ENCODE assay signal across 8 cellular contexts in genomic region chr12:45731376-45731775, GRCh38. TPM values are rescaled to one million over a fixed set of nuclear protein-coding genes. Genes with fewer than 3 reads are reported as not detected.
DNase-seq lines count a peak whose midpoint lies in the region; ATAC-seq, FAIRE-seq and TF ChIP-seq lines count a peak whose summit lies in the region.

No MANE protein-coding gene starts in this region.

- H3K36me3 Mint-ChIP-seq in HFFc6 (ENCODE audit: low read depth) (peaks cover 12% of the 10 kb centered on the region), glutamatergic neuron (ENCODE audit: unreplicated experiment) (no peaks in the 10 kb centered on the region)

- ATAC-seq in HG03139 (IDR thresholded peaks at IDR 0.05; ENCODE audit: unreplicated experiment) (no peak), HG03135 (IDR thresholded peaks at IDR 0.05; ENCODE audit: unreplicated experiment) (no peak)

- TF ChIP-seq CTCF in HFFc6 (IDR thresholded peaks at IDR 0.05) (no peak), WERI-Rb-1 (IDR thresholded peaks at IDR 0.05; ENCODE audit: low read depth, low read length) (no peak), glutamatergic neuron (IDR thresholded peaks at IDR 0.05; ENCODE audit: partially characterized antibody, unreplicated experiment) (no peak), D721Med (IDR thresholded peaks at IDR 0.05; ENCODE audit: insufficient read depth, missing control alignments) (no peak)

- peak overlapping the region; percentile 92 for H3K4me3 Mint-ChIP-seq in HFFc6
- H3K4me3 Mint-ChIP-seq in glutamatergic neuron (ENCODE audit: unreplicated experiment) = peak overlapping the region; percentile 91

- 7 to 16% (median 9%) methylated on average over 2 of the region's 2 CpGs for WGBS in small intestine, 3 donors

- FAIRE-seq in small intestine (lab: Jason Lieb, UNC) (no peak), D721Med (lab: Jason Lieb, UNC) (no peak)

- H3K27ac ChIP-seq in WERI-Rb-1 (peak overlapping the region; percentile 99), small intestine (ENCODE audit: low read depth in 1 of 2, low read length in 1 of 2) (peak overlapping the region; percentile 64 to 98)

- peaks cover 2% of the 10 kb centered on the region; the same call in 1 of the 2 replicates for H3K27me3 Mint-ChIP-seq in HFFc6 (ENCODE audit: insufficient read depth)
- H3K27me3 Mint-ChIP-seq in glutamatergic neuron (ENCODE audit: unreplicated experiment) = peaks cover 10% of the 10 kb centered on the region

- H3K27me3 ChIP-seq in WERI-Rb-1 (ENCODE audit: insufficient read depth, low read depth, severe bottlenecking) = no peaks in the 10 kb centered on the region
- no peaks in the 10 kb centered on the region for H3K27me3 ChIP-seq in small intestine (ENCODE audit: control insufficient read depth in 2 of 2, insufficient read depth in 2 of 2, low read length in 2 of 2)

- no peaks in the 10 kb centered on the region for H3K9me3 ChIP-seq in WERI-Rb-1 (ENCODE audit: severe bottlenecking)
- no peaks in the 10 kb centered on the region for H3K9me3 ChIP-seq in small intestine (ENCODE audit: control insufficient read depth, low read depth)

- H3K27ac Mint-ChIP-seq in HFFc6 = peak overlapping the region; percentile 91
- peak overlapping the region; percentile 74 for H3K27ac Mint-ChIP-seq in glutamatergic neuron (ENCODE audit: unreplicated experiment)

- H3K4me1 ChIP-seq in small intestine (ENCODE audit: control insufficient read depth in 2 of 2, insufficient read depth in 1 of 2, low read depth in 1 of 2, low read length in 1 of 2) = no peaks in the 10 kb centered on the region

- H3K4me3 ChIP-seq in WERI-Rb-1 (ENCODE audit: low read depth, low read length) = peak overlapping the region; percentile 78
- peak overlapping the region in 1 of 2 donors; percentile 86 for H3K4me3 ChIP-seq in small intestine (ENCODE audit: low read depth in 1 of 2, low read length in 2 of 2)

- no peak for DNase-seq in HFFc6
- DNase-seq in WERI-Rb-1 = no peak
- DNase-seq in glutamatergic neuron = no peak
- peak; percentile 10 for DNase-seq in small intestine
- no peak for DNase-seq in stimulated activated CD4-positive, alpha-beta T cell treated with anti-CD3 and anti-CD28 coated beads, Interleukin-12 subunit alpha, Interleukin-12 subunit beta, amount 100 ng/mL, for 4 hours
- DNase-seq in D721Med (ENCODE audit: insufficient read length, low spot score) = no peak

- no peaks in the 10 kb centered on the region for H3K9me3 Mint-ChIP-seq in HFFc6
- peaks cover 18% of the 10 kb centered on the region for H3K9me3 Mint-ChIP-seq in glutamatergic neuron (ENCODE audit: unreplicated experiment)

- H3K36me3 ChIP-seq in WERI-Rb-1 = peaks cover 25% of the 10 kb centered on the region
- peaks cover 0 to 3% of the 10 kb centered on the region in 2 donors for H3K36me3 ChIP-seq in small intestine (ENCODE audit: control insufficient read depth in 2 of 2, insufficient read depth in 2 of 2, low read length in 2 of 2)

- peaks cover 34% of the 10 kb centered on the region for H3K4me1 Mint-ChIP-seq in HFFc6 (ENCODE audit: low read depth)
- peaks cover 15% of the 10 kb centered on the region for H3K4me1 Mint-ChIP-seq in glutamatergic neuron (ENCODE audit: low read depth, unreplicated experiment)

RNA-seq across cellular contexts. Expression of gene ARID2, which starts 1.9 kb away (rescaled TPM):
- total RNA-seq in HFFc6 (2021; fragmentation: NEBNext Ultra II Directional; extraction: Animal tissue kit (Norgen Biotek cat#: 25700)) = 10 to 100 TPM; 11.5 to 15.6 (median 14.0) TPM
- 45.5 TPM for total RNA-seq in glutamatergic neuron (ENCODE audit: unreplicated experiment)
- polyA plus RNA-seq in small intestine = 1 to 10 TPM; 5.1 to 6.7 (median 5.3) TPM
